ENCODE assay signal across 19 cellular contexts in the genomic region with DNA sequence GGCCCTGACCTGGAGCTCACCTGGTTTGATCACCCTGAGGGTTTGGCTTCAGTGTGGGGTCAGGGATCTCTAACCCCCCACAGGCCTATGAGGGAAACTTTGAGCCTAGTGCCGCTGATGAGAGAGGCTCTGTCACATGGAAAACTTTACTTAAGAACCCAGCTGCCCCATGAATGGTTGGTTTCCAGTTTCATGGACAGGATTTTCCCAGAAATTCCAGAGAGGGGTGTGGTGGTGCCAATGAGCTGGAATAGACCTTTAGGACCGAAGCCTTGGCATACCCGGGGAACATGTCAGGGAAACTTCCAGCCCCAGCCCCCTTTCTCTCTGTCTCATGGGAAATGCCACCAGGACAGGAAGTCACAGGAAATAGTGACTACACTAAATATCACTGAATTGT. TPM values are rescaled to one million over a fixed set of nuclear protein-coding genes. Genes with fewer than 3 reads are reported as not detected.
DNase-seq lines count a peak whose midpoint lies in the region; ATAC-seq and TF ChIP-seq lines count a peak whose summit lies in the region.
"Had no signal": no experiment of that assay in that cellular context is flagged by ENCODE, and none has a peak within 500 bp of the region (broad histone marks: within the 10 kb centered on the region; RNA-seq: fewer than 3 reads in every experiment).

No MANE protein-coding gene starts in this region.

- WGBS in mesendoderm (ENCODE audit: extremely low coverage, insufficient coverage, low lambda C conversion rate), result no CpG with 5 or more reads among the region's 3 CpGs

- intact Hi-C loops in cardiac septum (cut with DNase I), result no loop called here

- no peak overlapping the region for H3K23ac ChIP-seq in mesendoderm (ENCODE audit: low read length)

- H3K4me2 ChIP-seq in mesendoderm (ENCODE audit: low read length), result no peak overlapping the region

- H2AK5ac ChIP-seq in mesendoderm (ENCODE audit: low read length), result no peak overlapping the region

- no peak for TF ChIP-seq CTCF in AG09309 (IDR thresholded peaks at IDR 0.05; ENCODE audit: control insufficient read depth, insufficient read depth, low read depth, low read length, missing control alignments)

- no peaks in the 10 kb centered on the region for H3K27me3 ChIP-seq in mesendoderm (ENCODE audit: insufficient read depth, low read length, poor library complexity)
- H3K27me3 ChIP-seq: body of pancreas, neutrophil had no signal

- no peaks in the 10 kb centered on the region for H3K79me1 ChIP-seq in mesendoderm (ENCODE audit: low read length)

- no peak overlapping the region for H3K56ac ChIP-seq in mesendoderm (ENCODE audit: low read length)

- DNase-seq in AG09309 (ENCODE audit: low read depth), result peak; percentile 10
- peak; percentile 29 for DNase-seq in H4 (ENCODE audit: low spot score)
- DNase-seq in SW480 (ENCODE audit: low spot score), result peak; percentile 60
- DNase-seq in mesendoderm, result peak; percentile 14
- DNase-seq in cardiac septum (ENCODE audit: low spot score), result no peak
- no peak for DNase-seq in activated naive CD4-positive, alpha-beta T cell treated with Interleukin-2 at 50 U/mL for 16 hours
- DNase-seq: ACHN; activated CD4-positive, alpha-beta T cell treated with anti-CD3 and anti-CD28 coated beads for 48 hours; body of pancreas; CD4-positive, alpha-beta T cell; H7; hippocampal formation; NCI-H1436 treated with DMSO at 0.1 percent for 48 hours; NCI-H2171; retina; SIG-M5 had no signal

- no peak overlapping the region for H2BK15ac ChIP-seq in mesendoderm (replicated peaks; ENCODE audit: low read depth)

- H3K4me1 ChIP-seq in mesendoderm (ENCODE audit: control insufficient read depth, low read depth, low read length), result no peaks in the 10 kb centered on the region

- H3K18ac ChIP-seq in mesendoderm (ENCODE audit: low read length), result no peak overlapping the region

- H3K4ac ChIP-seq in mesendoderm (ENCODE audit: low read depth, low read length), result no peak overlapping the region

- no peak overlapping the region for H3K27ac ChIP-seq in mesendoderm (ENCODE audit: low read depth, low read length)
- H3K27ac ChIP-seq: body of pancreas, neutrophil had no signal

- H4K8ac ChIP-seq in mesendoderm (ENCODE audit: low read depth, low read length), result no peak overlapping the region

- no peak overlapping the region for H2BK5ac ChIP-seq in mesendoderm (ENCODE audit: low read length)

- H3K36me3 ChIP-seq in mesendoderm (ENCODE audit: control insufficient read depth, insufficient read depth, low read length), result no peaks in the 10 kb centered on the region
- H3K36me3 ChIP-seq: neutrophil had no signal

- H4K5ac ChIP-seq in mesendoderm (ENCODE audit: low read length), result no peak overlapping the region

- no peak overlapping the region for H3K9ac ChIP-seq in mesendoderm (ENCODE audit: low read length)

- H3K79me2 ChIP-seq in mesendoderm (ENCODE audit: control insufficient read depth, insufficient read depth, low read length), result no peaks in the 10 kb centered on the region

- ATAC-seq in GM18909 (IDR thresholded peaks at IDR 0.05; ENCODE audit: poor library complexity, unreplicated experiment), result no peak
- no peak for ATAC-seq in HG02852 (IDR thresholded peaks at IDR 0.05; ENCODE audit: unreplicated experiment)
- ATAC-seq: body of pancreas had no signal

- no peak overlapping the region for H2BK120ac ChIP-seq in mesendoderm (ENCODE audit: low read depth, low read length)

- H3K4me3 ChIP-seq in AG09309 (ENCODE audit: control insufficient read depth, low read depth, low read length) (no peak overlapping the region), mesendoderm (ENCODE audit: low read length) (no peak overlapping the region)
- H3K4me3 ChIP-seq: body of pancreas had no signal

RNA-seq across cellular contexts. Expression of gene AKR1B1, which starts 36.9 kb away (rescaled TPM):
- total RNA-seq in H4 (2014; rRNA removed; shearing (Covaris generic)), result 261 and 288 TPM in 2 replicates
- polyA plus RNA-seq in mesendoderm (2013, experiment 1 of 2), result 132 TPM
- polyA plus RNA-seq in mesendoderm (2013, experiment 2 of 2), result 136 TPM
- total RNA-seq in cardiac septum, result 193 TPM

Comparison
In these comparisons a context has a peak if more than half of its experiments do, and no peak if none do; other contexts are left out.
1. DNase-seq: peak in AG09309 (single experiment), H4 (single experiment), SW480 (single experiment) and mesendoderm (single experiment); none in cardiac septum (single experiment) and activated naive CD4-positive, alpha-beta T cell treated with Interleukin-2 at 50 U/mL for 16 hours (single experiment).